In genomic region chrX:1246816-1247215, GRCh38 we compare ENCODE assay signal across 1 cellular context.
TF ChIP-seq lines count a peak whose summit lies in the region.

No MANE protein-coding gene starts in this region.

TF ChIP-seq in GM12878, 131 proteins besides CTCF, POLR2A, EP300 and RAD21 (continued from another document and continues in another):
- no peak for TF ChIP-seq HSF1 (IDR thresholded peaks at IDR 0.05; ENCODE audit: low read depth, low read length)
- TF ChIP-seq JUNB (IDR thresholded peaks at IDR 0.05), result no peak
- TF ChIP-seq NFYA (IDR thresholded peaks at IDR 0.05; ENCODE audit: borderline replicate concordance, low read depth, low read length), result no peak
- TF ChIP-seq PRDM15 (CRISPR knock-in tag; IDR thresholded peaks at IDR 0.05), result no peak
- no peak for TF ChIP-seq JUND (IDR thresholded peaks at IDR 0.05; ENCODE audit: low read depth, low read length)
- no peak for TF ChIP-seq HDAC6 (IDR thresholded peaks at IDR 0.05; ENCODE audit: unreplicated experiment)
- no peak for TF ChIP-seq RBBP5 (conservative IDR thresholded peaks at IDR 0.05)
- TF ChIP-seq NR2C1 (IDR thresholded peaks at IDR 0.05), result no peak
- peak; percentile 14; the same call in 1 of the 2 replicates for TF ChIP-seq NR2F1 (conservative IDR thresholded peaks at IDR 0.05)
- TF ChIP-seq SREBF2 (IDR thresholded peaks at IDR 0.05; ENCODE audit: low read length), result no peak
- TF ChIP-seq MYB (IDR thresholded peaks at IDR 0.05; ENCODE audit: borderline replicate concordance, low read depth, low read length), result no peak
- TF ChIP-seq SRF (IDR thresholded peaks at IDR 0.05; ENCODE audit: low read depth in 2 of 2, low read length in 2 of 2), result peak in 1 of 2 experiments; percentile 27; a peak in 1 of 4 replicates
- peak; percentile 69; the same call in 1 of the 2 replicates for TF ChIP-seq SMC3 (IDR thresholded peaks at IDR 0.05; ENCODE audit: borderline replicate concordance, low read length)
- no peak for TF ChIP-seq SIN3A (IDR thresholded peaks at IDR 0.05; ENCODE audit: low read depth, low read length)
- TF ChIP-seq BCL11A (IDR thresholded peaks at IDR 0.05; ENCODE audit: low read depth, low read length), result no peak
- no peak for TF ChIP-seq MXI1 (IDR thresholded peaks at IDR 0.05; ENCODE audit: low read depth, low read length)
- TF ChIP-seq TCF7 (IDR thresholded peaks at IDR 0.05; ENCODE audit: borderline replicate concordance), result no peak
- TF ChIP-seq RFX5 (IDR thresholded peaks at IDR 0.05; ENCODE audit: low read depth, low read length), result no peak
- 0 out of 2 replicates have a peak, but pooled peaks have one; percentile 12 for TF ChIP-seq MEF2A (IDR thresholded peaks at IDR 0.05; ENCODE audit: insufficient read depth, low read depth, low read length)
- TF ChIP-seq CHD1 (IDR thresholded peaks at IDR 0.05; ENCODE audit: low read depth, low read length), result no peak
- TF ChIP-seq CEBPZ (IDR thresholded peaks at IDR 0.05; ENCODE audit: low read depth, low read length), result no peak
- TF ChIP-seq ZSCAN29 (IDR thresholded peaks at IDR 0.05), result peak; percentile 82
- peak; percentile 17 for TF ChIP-seq RELA (IDR thresholded peaks at IDR 0.05; ENCODE audit: borderline replicate concordance, partially characterized antibody)
- no peak for TF ChIP-seq FOXK2 (IDR thresholded peaks at IDR 0.05)
- TF ChIP-seq NFXL1 (IDR thresholded peaks at IDR 0.05; ENCODE audit: borderline replicate concordance), result no peak
- no peak for TF ChIP-seq LARP7 (IDR thresholded peaks at IDR 0.05)
- no peak for TF ChIP-seq EGR1 (IDR thresholded peaks at IDR 0.05; ENCODE audit: borderline replicate concordance in 1 of 2, low read depth in 2 of 2, low read length in 2 of 2)
- no peak for TF ChIP-seq HCFC1 (IDR thresholded peaks at IDR 0.05; ENCODE audit: low read length)
- TF ChIP-seq TCF12 (IDR thresholded peaks at IDR 0.05; ENCODE audit: low read depth, low read length), result no peak
- TF ChIP-seq IKZF1 (conservative IDR thresholded peaks at IDR 0.05), result no peak
- no peak for TF ChIP-seq SUZ12 (IDR thresholded peaks at IDR 0.05; ENCODE audit: unreplicated experiment)
- TF ChIP-seq BCLAF1 (IDR thresholded peaks at IDR 0.05), result no peak
- no peak for TF ChIP-seq REST (IDR thresholded peaks at IDR 0.05; ENCODE audit: low read depth, low read length)
- no peak for TF ChIP-seq SMAD5 (IDR thresholded peaks at IDR 0.05; ENCODE audit: low read depth)
- peak; percentile 28 for TF ChIP-seq SKIL (IDR thresholded peaks at IDR 0.05; ENCODE audit: low read depth, poor library complexity, severe bottlenecking)
- no peak for TF ChIP-seq TCF3 (IDR thresholded peaks at IDR 0.05; ENCODE audit: borderline replicate concordance, insufficient read depth, low read depth, low read length)
- no peak for TF ChIP-seq DPF2 (IDR thresholded peaks at IDR 0.05)
- TF ChIP-seq RUNX3 (IDR thresholded peaks at IDR 0.05; ENCODE audit: low read length), result peak; percentile 49
- no peak for TF ChIP-seq IRF3 (IDR thresholded peaks at IDR 0.05)
- no peak for TF ChIP-seq ESRRA (IDR thresholded peaks at IDR 0.05; ENCODE audit: low read length)
- no peak for TF ChIP-seq ZBTB11 (CRISPR knock-in tag; IDR thresholded peaks at IDR 0.05)
